Comparison of ENCODE assay signal across 16 cellular contexts in genomic region chrX:66039916-66040315, GRCh38. TPM values are rescaled to one million over a fixed set of nuclear protein-coding genes. Genes with fewer than 3 reads are reported as not detected.
DNase-seq lines count a peak whose midpoint lies in the region; ATAC-seq and TF ChIP-seq lines count a peak whose summit lies in the region.
"Had no signal": no experiment of that assay in that cellular context is flagged by ENCODE, and none has a peak within 500 bp of the region (broad histone marks: within the 10 kb centered on the region; RNA-seq: fewer than 3 reads in every experiment).

Gene VSIG4 (minus strand): TSS chrX:66040080. CDS start chrX:66039998, 82 bp downstream.

- H3K36me3 ChIP-seq in ascending aorta (no peaks in the 10 kb centered on the region), right atrium auricular region (no peaks in the 10 kb centered on the region), psoas muscle (ENCODE audit: insufficient read depth in 1 of 2, low read depth in 1 of 2) (no peaks in the 10 kb centered on the region), WERI-Rb-1 (no peaks in the 10 kb centered on the region)
- H3K36me3 ChIP-seq: BE2C had no signal

- H3K27ac ChIP-seq in ascending aorta (no peak within 1 kb of the TSS), right atrium auricular region (peak within 1 kb of the TSS in 1 of 2 donors; percentile 40), psoas muscle (no peak within 1 kb of the TSS), WERI-Rb-1 (no peak within 1 kb of the TSS)
- H3K27ac ChIP-seq: HL-60 had no signal

- intact Hi-C loops in ascending aorta (cut with DNase I) (no loop called here), psoas muscle (cut with DNase I) (no loop called here)

- peak in 1 of 2 donors; percentile 69 for DNase-seq in ascending aorta (ENCODE audit: low spot score in 2 of 2)
- DNase-seq in right atrium auricular region (ENCODE audit: low spot score), result no peak
- DNase-seq in psoas muscle, result no peak
- DNase-seq in ureter (ENCODE audit: low spot score), result no peak
- DNase-seq in activated CD4-positive, alpha-beta T cell treated with anti-CD3 and anti-CD28 coated beads for 48 hours, result no peak
- DNase-seq in WERI-Rb-1, result no peak
- DNase-seq: activated CD4-positive, alpha-beta T cell treated with anti-CD3 and anti-CD28 coated beads for 1 hour; activated CD8-positive, alpha-beta memory T cell treated with anti-CD3 and anti-CD28 coated beads, Interleukin-2, amount 50 U/mL, for 4 hours; activated gamma-delta T cell treated with Interleukin-2 at 50 U/mL for 16 hours; BE2C; stimulated activated CD4-positive, alpha-beta T cell treated with anti-CD3 and anti-CD28 coated beads, Interleukin-4, amount 100 ng/mL, for 24 hours had no signal

- TF ChIP-seq CTCF in ascending aorta (IDR thresholded peaks at IDR 0.05) (no peak), right atrium auricular region (IDR thresholded peaks at IDR 0.05) (no peak), psoas muscle (IDR thresholded peaks at IDR 0.05) (no peak), WERI-Rb-1 (IDR thresholded peaks at IDR 0.05; ENCODE audit: low read depth, low read length) (no peak)

- H3K4me1 ChIP-seq in ascending aorta, result no peaks in the 10 kb centered on the region
- H3K4me1 ChIP-seq in right atrium auricular region, result no peaks in the 10 kb centered on the region
- no peaks in the 10 kb centered on the region for H3K4me1 ChIP-seq in psoas muscle
- H3K4me1 ChIP-seq: BE2C had no signal

- 79 to 92% (median 89%) methylated on average over 2 of the region's 2 CpGs for whole genome bisulfite sequencing in psoas muscle, 3 donors

- H3K9me3 ChIP-seq in ascending aorta (no peaks in the 10 kb centered on the region), right atrium auricular region (no peaks in the 10 kb centered on the region), psoas muscle (no peaks in the 10 kb centered on the region), WERI-Rb-1 (ENCODE audit: severe bottlenecking) (no peaks in the 10 kb centered on the region)
- H3K9me3 ChIP-seq: BE2C had no signal

- ATAC-seq in psoas muscle (no peak), GM18858 (IDR thresholded peaks at IDR 0.05; ENCODE audit: unreplicated experiment) (no peak)

- H3K4me3 ChIP-seq in ascending aorta (no peak within 1 kb of the TSS), right atrium auricular region (peak within 1 kb of the TSS; percentile 11 to 15), psoas muscle (peak within 1 kb of the TSS; percentile 22), WERI-Rb-1 (ENCODE audit: low read depth, low read length) (no peak within 1 kb of the TSS)

- H3K27me3 ChIP-seq in ascending aorta (no peaks in the 10 kb centered on the region), right atrium auricular region (no peaks in the 10 kb centered on the region), psoas muscle (ENCODE audit: insufficient read depth in 3 of 3, low read length in 2 of 3) (peaks cover 0 to 6% (median 0%) of the 10 kb centered on the region in 3 donors), WERI-Rb-1 (ENCODE audit: insufficient read depth, low read depth, severe bottlenecking) (no peaks in the 10 kb centered on the region)
- H3K27me3 ChIP-seq: BE2C had no signal

RNA-seq across cellular contexts. Expression of gene VSIG4, which starts in this region (rescaled TPM):
- total RNA-seq in ascending aorta (157 TPM), right atrium auricular region (10 to 100 TPM; 28.0 to 71.6 TPM), psoas muscle (10 to 100 TPM; 12.0 to 24.5 (median 14.9) TPM), ureter (23.4 TPM)
- polyA plus RNA-seq in psoas muscle, result 10 to 100 TPM in 1 of 3 donors, 1 to 10 TPM in 2; 5.8 to 15.1 (median 6.7) TPM
- total RNA-seq: fibroblast of lung, lung microvascular endothelial cell had no signal
- polyA plus RNA-seq: fibroblast of lung, neural cell had no signal

Comparison
In these comparisons a context has a peak if more than half of its experiments do, and no peak if none do; other contexts are left out.
1. H3K4me3 ChIP-seq: peak in right atrium auricular region (2 of 2) and psoas muscle (single experiment); none in ascending aorta (0 of 2) and WERI-Rb-1 (single experiment).